In the genomic region with DNA sequence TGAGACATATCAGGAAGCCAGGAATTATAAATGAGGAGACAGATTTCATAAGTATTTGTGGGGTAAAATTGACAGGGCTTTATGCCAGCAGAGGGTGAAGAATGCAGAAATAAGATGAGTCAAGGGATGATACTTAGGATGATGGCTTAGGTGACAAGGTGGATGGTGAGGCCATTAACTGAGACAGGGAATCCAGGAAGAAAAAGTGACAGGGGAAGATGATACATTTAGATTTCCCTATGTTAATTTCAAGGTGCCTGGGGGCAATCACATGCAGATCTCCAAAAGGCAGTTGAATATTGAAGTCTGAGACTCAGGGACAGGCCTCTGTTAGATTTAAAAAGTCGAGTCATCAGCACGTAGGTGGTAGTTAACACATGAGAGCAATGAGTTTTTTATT, we compare ENCODE assay signal across 19 cellular contexts.
DNase-seq lines count a peak whose midpoint lies in the region; ATAC-seq and TF ChIP-seq lines count a peak whose summit lies in the region.
"Had no signal": no experiment of that assay in that cellular context is flagged by ENCODE, and none has a peak within 500 bp of the region (broad histone marks: within the 10 kb centered on the region; RNA-seq: fewer than 3 reads in every experiment).

No MANE protein-coding gene starts in this region.

- DNase-seq in Calu3 = no peak
- peak; percentile 37 to 58 for DNase-seq in NCI-H526 (lab: John Stamatoyannopoulos, UW)
- peak in 22 of 42 donors; percentile 3 to 64 (median 32) for DNase-seq in head of caudate nucleus
- peak; percentile 74 for DNase-seq in putamen (ENCODE audit: low spot score)
- DNase-seq in right cardiac atrium = no peak
- DNase-seq in NCI-H748 (lab: John Stamatoyannopoulos, UW; ENCODE audit: unreplicated experiment) = no peak
- DNase-seq in MV-4-11 (lab: John Stamatoyannopoulos, UW) = no peak
- DNase-seq: AML-193; Caco-2; CD4-positive, alpha-beta T cell; CD8-positive, alpha-beta T cell; DMS 273 treated with DMSO at 0.1 percent for 48 hours; DMS79 treated with DMSO at 0.1 percent for 48 hours; GF-D8 had no signal

- no peak for TF ChIP-seq CTCF in Calu3 (IDR thresholded peaks at IDR 0.05; ENCODE audit: unreplicated experiment)

- no peaks in the 10 kb centered on the region for H3K27me3 Mint-ChIP-seq in Calu3 (ENCODE audit: unreplicated experiment)
- H3K27me3 Mint-ChIP-seq: B cell; CD4-positive, alpha-beta T cell had no signal

- no peaks in the 10 kb centered on the region for H3K9me3 ChIP-seq in right cardiac atrium (ENCODE audit: control insufficient read depth, low read length)
- H3K9me3 ChIP-seq: A549; BLaER1 treated with 17β-estradiol and CSF1 and Interleukin-3, amounts not matched to agents 10 nM and 100 nM; Caco-2 had no signal

- H3K4me1 Mint-ChIP-seq in Calu3 (ENCODE audit: low read depth, unreplicated experiment) = peaks cover 16% of the 10 kb centered on the region

- H3K4me3 ChIP-seq in right cardiac atrium (ENCODE audit: low read length) = no peak overlapping the region
- H3K4me3 ChIP-seq: A549; BLaER1 treated with 17β-estradiol and CSF1 and Interleukin-3, amounts not matched to agents 10 nM and 100 nM had no signal

- H3K27ac ChIP-seq in right cardiac atrium (ENCODE audit: low read length) = no peak overlapping the region
- H3K27ac ChIP-seq: 22Rv1; A549; BLaER1 treated with 17β-estradiol and CSF1 and Interleukin-3, amounts not matched to agents 10 nM and 100 nM; C4-2B had no signal

- WGBS in right cardiac atrium = 64% methylated on average over 2 of the region's 2 CpGs

- no peaks in the 10 kb centered on the region for H3K36me3 Mint-ChIP-seq in Calu3 (ENCODE audit: insufficient read depth, unreplicated experiment)
- H3K36me3 Mint-ChIP-seq: CD8-positive, alpha-beta T cell had no signal

- H3K4me3 Mint-ChIP-seq in Calu3 (ENCODE audit: low read depth, unreplicated experiment) = no peak overlapping the region
- H3K4me3 Mint-ChIP-seq: B cell; CD4-positive, alpha-beta T cell; CD8-positive, alpha-beta T cell had no signal

- no peaks in the 10 kb centered on the region for H3K4me1 ChIP-seq in right cardiac atrium (ENCODE audit: control insufficient read depth, insufficient read depth, low read length)
- H3K4me1 ChIP-seq: A549, Caco-2 had no signal

- H3K27ac Mint-ChIP-seq in Calu3 (ENCODE audit: unreplicated experiment) = peak overlapping the region; percentile 5
- H3K27ac Mint-ChIP-seq: B cell; CD4-positive, alpha-beta T cell; CD8-positive, alpha-beta T cell had no signal

- no peak for ATAC-seq in right cardiac atrium
- ATAC-seq: A549; CD8-positive, alpha-beta T cell had no signal

- H3K27me3 ChIP-seq in right cardiac atrium (ENCODE audit: control insufficient read depth, insufficient read depth) = no peaks in the 10 kb centered on the region
- H3K27me3 ChIP-seq: BLaER1 treated with 17β-estradiol and CSF1 and Interleukin-3, amounts not matched to agents 10 nM and 100 nM had no signal

- intact Hi-C loops in Calu3 (cut with micrococcal nuclease; ENCODE audit: unreplicated experiment) = no loop called here
- intact Hi-C loops in head of caudate nucleus (cut with DNase I) = no loop called here
- intact Hi-C loops in right cardiac atrium (cut with DNase I) = no loop called here

- no TSS peak for BruUV-seq in Calu3 (replicated peaks; lab: Mats Ljungman, UMichigan)

- CTCF ChIA-PET in Calu3 (lab: Charles Lee) = no interaction called here

- H3K9me3 Mint-ChIP-seq in Calu3 (ENCODE audit: low read depth, unreplicated experiment) = peaks cover 7% of the 10 kb centered on the region

Comparison
In these comparisons a context has a peak if more than half of its experiments do, and no peak if none do; other contexts are left out.
1. DNase-seq: peak in NCI-H526 (2 of 2), head of caudate nucleus (22 of 42) and putamen (single experiment); none in Calu3 (single experiment), right cardiac atrium (0 of 3), NCI-H748 (single experiment) and MV-4-11 (single experiment).